1 cellular context compared by ENCODE assay signal in genomic region chr4:155032521-155033229, GRCh38.
TF ChIP-seq lines count a peak whose summit lies in the region.

No MANE protein-coding gene starts in this region.

TF ChIP-seq in GM12878, 131 proteins besides CTCF, POLR2A, EP300 and RAD21 (continued from another document and continues in another):
- TF ChIP-seq IRF4 (IDR thresholded peaks at IDR 0.05; ENCODE audit: low read depth, low read length) (no peak), STAT1 (conservative IDR thresholded peaks at IDR 0.05) (no peak), EED (IDR thresholded peaks at IDR 0.05; ENCODE audit: low read depth) (no peak), ATF3 (IDR thresholded peaks at IDR 0.05; ENCODE audit: borderline replicate concordance, extremely low read depth, low read depth, low read length) (no peak), PAX5 (IDR thresholded peaks at IDR 0.05; ENCODE audit: borderline replicate concordance, low read depth, low read length) (peak; percentile 75), RB1 (IDR thresholded peaks at IDR 0.05; ENCODE audit: borderline replicate concordance) (no peak), CHD4 (IDR thresholded peaks at IDR 0.05) (no peak), PML (IDR thresholded peaks at IDR 0.05; ENCODE audit: low read length) (no peak), MEF2A (IDR thresholded peaks at IDR 0.05; ENCODE audit: insufficient read depth, low read depth, low read length) (peak; percentile 54; the same call in 1 of the 2 replicates), ATF2 (IDR thresholded peaks at IDR 0.05; ENCODE audit: low read length) (peak; percentile 84), ZBED1 (IDR thresholded peaks at IDR 0.05; ENCODE audit: borderline replicate concordance) (no peak), CBX3 (IDR thresholded peaks at IDR 0.05; ENCODE audit: borderline replicate concordance, low read depth) (no peak), BACH1 (IDR thresholded peaks at IDR 0.05; ENCODE audit: borderline replicate concordance) (peak; percentile 69; the same call in 1 of the 2 replicates), POLR2AphosphoS2 (IDR thresholded peaks at IDR 0.05; ENCODE audit: low read depth, low read length) (no peak), RFX5 (IDR thresholded peaks at IDR 0.05; ENCODE audit: low read depth, low read length) (no peak), ZNF217 (IDR thresholded peaks at IDR 0.05) (no peak; the same call in 1 of the 2 replicates), YY1 (IDR thresholded peaks at IDR 0.05; ENCODE audit: low read depth, low read length) (no peak), RBBP5 (conservative IDR thresholded peaks at IDR 0.05) (no peak), PKNOX1 (IDR thresholded peaks at IDR 0.05) (no peak), SMARCA5 (IDR thresholded peaks at IDR 0.05) (no peak), MYC (IDR thresholded peaks at IDR 0.05; ENCODE audit: insufficient read depth, insufficient read length, insufficient replicate concordance, low read length, severe bottlenecking) (no peak), SUZ12 (IDR thresholded peaks at IDR 0.05; ENCODE audit: unreplicated experiment) (no peak), IKZF2 (IDR thresholded peaks at IDR 0.05) (peak; percentile 18 to 70; a peak in 3 of 4 replicates), RAD51 (IDR thresholded peaks at IDR 0.05) (0 out of 2 replicates have a peak, but pooled peaks have one; percentile 11), DPF2 (IDR thresholded peaks at IDR 0.05) (peak; percentile 80; the same call in 1 of the 2 replicates), ESRRA (IDR thresholded peaks at IDR 0.05; ENCODE audit: low read length) (no peak), PBX3 (IDR thresholded peaks at IDR 0.05; ENCODE audit: insufficient replicate concordance, low read depth, low read length) (no peak), ETV6 (conservative IDR thresholded peaks at IDR 0.05 in 1 of 2, IDR thresholded peaks at IDR 0.05 in 1 of 2; ENCODE audit: borderline replicate concordance in 1 of 2, low read depth in 1 of 2) (no peak), RUNX3 (IDR thresholded peaks at IDR 0.05; ENCODE audit: low read length) (peak; percentile 93), ZSCAN29 (IDR thresholded peaks at IDR 0.05) (no peak), EGR1 (IDR thresholded peaks at IDR 0.05; ENCODE audit: borderline replicate concordance in 1 of 2, low read depth in 2 of 2, low read length in 2 of 2) (no peak), ZNF622 (IDR thresholded peaks at IDR 0.05) (no peak), KDM1A (IDR thresholded peaks at IDR 0.05; ENCODE audit: borderline replicate concordance) (no peak), RCOR1 (conservative IDR thresholded peaks at IDR 0.05; ENCODE audit: low read depth, low read length) (no peak), CEBPB (IDR thresholded peaks at IDR 0.05; ENCODE audit: borderline replicate concordance in 1 of 2, low read depth in 2 of 2, low read length in 2 of 2) (no peak), USF1 (IDR thresholded peaks at IDR 0.05; ENCODE audit: borderline replicate concordance, extremely low read length, insufficient read depth, low read depth, low read length) (no peak), YBX1 (IDR thresholded peaks at IDR 0.05) (no peak), ASH2L (IDR thresholded peaks at IDR 0.05; ENCODE audit: borderline replicate concordance, low read depth) (no peak), TBL1XR1 (IDR thresholded peaks at IDR 0.05; ENCODE audit: low read depth, low read length) (peak; percentile 36; the same call in 1 of the 2 replicates), ZBTB40 (IDR thresholded peaks at IDR 0.05; ENCODE audit: borderline replicate concordance) (no peak), NBN (IDR thresholded peaks at IDR 0.05) (0 out of 2 replicates have a peak, but pooled peaks have one; percentile 45), EZH2 (IDR thresholded peaks at IDR 0.05; ENCODE audit: borderline replicate concordance, control insufficient read depth, low read depth, low read length) (no peak)
- TF ChIP-seq, protein P1, sequence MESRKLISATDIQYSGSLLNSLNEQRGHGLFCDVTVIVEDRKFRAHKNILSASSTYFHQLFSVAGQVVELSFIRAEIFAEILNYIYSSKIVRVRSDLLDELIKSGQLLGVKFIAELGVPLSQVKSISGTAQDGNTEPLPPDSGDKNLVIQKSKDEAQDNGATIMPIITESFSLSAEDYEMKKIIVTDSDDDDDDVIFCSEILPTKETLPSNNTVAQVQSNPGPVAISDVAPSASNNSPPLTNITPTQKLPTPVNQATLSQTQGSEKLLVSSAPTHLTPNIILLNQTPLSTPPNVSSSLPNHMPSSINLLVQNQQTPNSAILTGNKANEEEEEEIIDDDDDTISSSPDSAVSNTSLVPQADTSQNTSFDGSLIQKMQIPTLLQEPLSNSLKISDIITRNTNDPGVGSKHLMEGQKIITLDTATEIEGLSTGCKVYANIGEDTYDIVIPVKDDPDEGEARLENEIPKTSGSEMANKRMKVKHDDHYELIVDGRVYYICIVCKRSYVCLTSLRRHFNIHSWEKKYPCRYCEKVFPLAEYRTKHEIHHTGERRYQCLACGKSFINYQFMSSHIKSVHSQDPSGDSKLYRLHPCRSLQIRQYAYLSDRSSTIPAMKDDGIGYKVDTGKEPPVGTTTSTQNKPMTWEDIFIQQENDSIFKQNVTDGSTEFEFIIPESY (IDR thresholded peaks at IDR 0.05) = no peak
- TF ChIP-seq, protein P2, sequence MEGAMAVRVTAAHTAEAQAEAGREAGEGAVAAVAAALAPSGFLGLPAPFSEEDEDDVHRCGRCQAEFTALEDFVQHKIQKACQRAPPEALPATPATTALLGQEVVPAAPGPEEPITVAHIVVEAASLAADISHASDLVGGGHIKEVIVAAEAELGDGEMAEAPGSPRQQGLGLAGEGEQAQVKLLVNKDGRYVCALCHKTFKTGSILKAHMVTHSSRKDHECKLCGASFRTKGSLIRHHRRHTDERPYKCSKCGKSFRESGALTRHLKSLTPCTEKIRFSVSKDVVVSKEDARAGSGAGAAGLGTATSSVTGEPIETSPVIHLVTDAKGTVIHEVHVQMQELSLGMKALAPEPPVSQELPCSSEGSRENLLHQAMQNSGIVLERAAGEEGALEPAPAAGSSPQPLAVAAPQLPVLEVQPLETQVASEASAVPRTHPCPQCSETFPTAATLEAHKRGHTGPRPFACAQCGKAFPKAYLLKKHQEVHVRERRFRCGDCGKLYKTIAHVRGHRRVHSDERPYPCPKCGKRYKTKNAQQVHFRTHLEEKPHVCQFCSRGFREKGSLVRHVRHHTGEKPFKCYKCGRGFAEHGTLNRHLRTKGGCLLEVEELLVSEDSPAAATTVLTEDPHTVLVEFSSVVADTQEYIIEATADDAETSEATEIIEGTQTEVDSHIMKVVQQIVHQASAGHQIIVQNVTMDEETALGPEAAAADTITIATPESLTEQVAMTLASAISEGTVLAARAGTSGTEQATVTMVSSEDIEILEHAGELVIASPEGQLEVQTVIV (IDR thresholded peaks at IDR 0.05; ENCODE audit: borderline replicate concordance, partially characterized antibody) = no peak
- TF ChIP-seq, protein P3, sequence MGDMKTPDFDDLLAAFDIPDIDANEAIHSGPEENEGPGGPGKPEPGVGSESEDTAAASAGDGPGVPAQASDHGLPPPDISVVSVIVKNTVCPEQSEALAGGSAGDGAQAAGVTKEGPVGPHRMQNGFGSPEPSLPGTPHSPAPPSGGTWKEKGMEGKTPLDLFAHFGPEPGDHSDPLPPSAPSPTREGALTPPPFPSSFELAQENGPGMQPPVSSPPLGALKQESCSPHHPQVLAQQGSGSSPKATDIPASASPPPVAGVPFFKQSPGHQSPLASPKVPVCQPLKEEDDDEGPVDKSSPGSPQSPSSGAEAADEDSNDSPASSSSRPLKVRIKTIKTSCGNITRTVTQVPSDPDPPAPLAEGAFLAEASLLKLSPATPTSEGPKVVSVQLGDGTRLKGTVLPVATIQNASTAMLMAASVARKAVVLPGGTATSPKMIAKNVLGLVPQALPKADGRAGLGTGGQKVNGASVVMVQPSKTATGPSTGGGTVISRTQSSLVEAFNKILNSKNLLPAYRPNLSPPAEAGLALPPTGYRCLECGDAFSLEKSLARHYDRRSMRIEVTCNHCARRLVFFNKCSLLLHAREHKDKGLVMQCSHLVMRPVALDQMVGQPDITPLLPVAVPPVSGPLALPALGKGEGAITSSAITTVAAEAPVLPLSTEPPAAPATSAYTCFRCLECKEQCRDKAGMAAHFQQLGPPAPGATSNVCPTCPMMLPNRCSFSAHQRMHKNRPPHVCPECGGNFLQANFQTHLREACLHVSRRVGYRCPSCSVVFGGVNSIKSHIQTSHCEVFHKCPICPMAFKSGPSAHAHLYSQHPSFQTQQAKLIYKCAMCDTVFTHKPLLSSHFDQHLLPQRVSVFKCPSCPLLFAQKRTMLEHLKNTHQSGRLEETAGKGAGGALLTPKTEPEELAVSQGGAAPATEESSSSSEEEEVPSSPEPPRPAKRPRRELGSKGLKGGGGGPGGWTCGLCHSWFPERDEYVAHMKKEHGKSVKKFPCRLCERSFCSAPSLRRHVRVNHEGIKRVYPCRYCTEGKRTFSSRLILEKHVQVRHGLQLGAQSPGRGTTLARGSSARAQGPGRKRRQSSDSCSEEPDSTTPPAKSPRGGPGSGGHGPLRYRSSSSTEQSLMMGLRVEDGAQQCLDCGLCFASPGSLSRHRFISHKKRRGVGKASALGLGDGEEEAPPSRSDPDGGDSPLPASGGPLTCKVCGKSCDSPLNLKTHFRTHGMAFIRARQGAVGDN (IDR thresholded peaks at IDR 0.05) = 0 out of 2 replicates have a peak, but pooled peaks have one; percentile 54
- TF ChIP-seq, protein P4, sequence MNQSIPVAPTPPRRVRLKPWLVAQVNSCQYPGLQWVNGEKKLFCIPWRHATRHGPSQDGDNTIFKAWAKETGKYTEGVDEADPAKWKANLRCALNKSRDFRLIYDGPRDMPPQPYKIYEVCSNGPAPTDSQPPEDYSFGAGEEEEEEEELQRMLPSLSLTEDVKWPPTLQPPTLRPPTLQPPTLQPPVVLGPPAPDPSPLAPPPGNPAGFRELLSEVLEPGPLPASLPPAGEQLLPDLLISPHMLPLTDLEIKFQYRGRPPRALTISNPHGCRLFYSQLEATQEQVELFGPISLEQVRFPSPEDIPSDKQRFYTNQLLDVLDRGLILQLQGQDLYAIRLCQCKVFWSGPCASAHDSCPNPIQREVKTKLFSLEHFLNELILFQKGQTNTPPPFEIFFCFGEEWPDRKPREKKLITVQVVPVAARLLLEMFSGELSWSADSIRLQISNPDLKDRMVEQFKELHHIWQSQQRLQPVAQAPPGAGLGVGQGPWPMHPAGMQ (IDR thresholded peaks at IDR 0.05; ENCODE audit: borderline replicate concordance) = no peak
